8 cellular contexts compared by ENCODE assay signal in the genomic region with DNA sequence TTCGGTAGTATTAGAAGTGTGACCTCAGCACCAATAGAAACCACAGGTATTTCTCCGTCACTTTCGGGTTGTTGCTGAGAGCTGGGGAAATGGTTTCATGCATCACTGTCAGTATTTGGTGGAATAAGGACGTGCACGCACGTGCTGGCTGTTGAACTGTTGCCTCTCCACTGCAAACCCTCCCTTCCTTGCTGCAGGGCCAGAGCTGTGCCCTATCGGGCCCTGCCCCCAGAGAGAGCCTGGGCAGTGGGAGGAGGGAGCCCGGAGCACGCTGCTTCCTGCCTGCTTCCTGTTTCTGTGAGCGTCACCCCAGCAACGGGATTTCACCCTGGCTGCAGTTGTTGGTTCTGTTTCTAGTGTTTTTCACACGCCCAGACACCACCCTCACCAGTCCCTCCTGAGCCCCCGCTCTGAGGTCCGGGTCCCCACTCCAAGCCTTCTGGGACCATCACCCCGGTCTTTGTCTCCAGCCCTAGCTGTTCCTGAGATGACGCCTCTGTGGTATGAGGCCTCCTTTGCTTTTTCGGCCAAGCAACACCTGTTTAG. TPM values are rescaled to one million over a fixed set of nuclear protein-coding genes. Genes with fewer than 3 reads are reported as not detected.
A peak's percentile ranks its signal among the peaks of the same experiment; 100 is the strongest.
DNase-seq lines count a peak whose midpoint lies in the region; ATAC-seq lines count a peak whose summit lies in the region.

No MANE protein-coding gene starts in this region.

- peak overlapping the region; percentile 72 for H3K4me3 Mint-ChIP-seq in activated CD4-positive, alpha-beta T cell treated with anti-CD3 and anti-CD28 coated beads, Interleukin-2, amount 10 ng/mL, durations not matched to agents 7 days and 5 days

- H3K27me3 Mint-ChIP-seq in activated CD4-positive, alpha-beta T cell treated with anti-CD3 and anti-CD28 coated beads, Interleukin-2, amount 10 ng/mL, durations not matched to agents 7 days and 5 days: no peaks in the 10 kb centered on the region

- H3K9me3 Mint-ChIP-seq in activated CD4-positive, alpha-beta T cell treated with anti-CD3 and anti-CD28 coated beads, Interleukin-2, amount 10 ng/mL, durations not matched to agents 7 days and 5 days: no peaks in the 10 kb centered on the region

- no peaks in the 10 kb centered on the region for H3K36me3 Mint-ChIP-seq in activated CD4-positive, alpha-beta T cell treated with anti-CD3 and anti-CD28 coated beads, Interleukin-2, amount 10 ng/mL, durations not matched to agents 7 days and 5 days (ENCODE audit: low read depth)

- H3K4me1 Mint-ChIP-seq in activated CD4-positive, alpha-beta T cell treated with anti-CD3 and anti-CD28 coated beads, Interleukin-2, amount 10 ng/mL, durations not matched to agents 7 days and 5 days: peaks cover 47% of the 10 kb centered on the region

- DNase-seq in NCI-H2227 (lab: John Stamatoyannopoulos, UW; ENCODE audit: unreplicated experiment): peak; percentile 79
- DNase-seq in activated CD4-positive, alpha-beta T cell treated with anti-CD3 and anti-CD28 coated beads, Interleukin-2, amount 10 ng/mL, durations not matched to agents 7 days and 5 days: peak; percentile 89
- DNase-seq in effector CD4-positive, alpha-beta T cell: peak; percentile 86
- DNase-seq in mesenteric fat pad (ENCODE audit: low spot score): peak; percentile 94
- DNase-seq in stimulated activated CD8-positive, alpha-beta memory T cell treated with anti-CD3 and anti-CD28 coated beads, Interleukin-15, amount 100 ng/mL, for 48 hours (ENCODE audit: low read depth in 2 of 2): peak; percentile 66 to 73
- DNase-seq in SK-N-DZ (ENCODE audit: low spot score): no peak

- H3K27ac Mint-ChIP-seq in activated CD4-positive, alpha-beta T cell treated with anti-CD3 and anti-CD28 coated beads, Interleukin-2, amount 10 ng/mL, durations not matched to agents 7 days and 5 days: peak overlapping the region; percentile 90

- POLR2A ChIA-PET in activated CD4-positive, alpha-beta T cell treated with anti-CD3 and anti-CD28 coated beads, Interleukin-2, amount 10 ng/mL, durations not matched to agents 7 days and 5 days (lab: Charles Lee): interaction anchor here (0.7 kb wide), 1 partner anchor 299 kb away, joined by 4 read pairs; no protein-coding TSS in a partner anchor

- ATAC-seq in GM18517 (IDR thresholded peaks at IDR 0.05; ENCODE audit: unreplicated experiment): peak; percentile 75
- peak; percentile 77 for ATAC-seq in HG02884 (IDR thresholded peaks at IDR 0.05; ENCODE audit: unreplicated experiment)

- CTCF ChIA-PET in activated CD4-positive, alpha-beta T cell treated with anti-CD3 and anti-CD28 coated beads, Interleukin-2, amount 10 ng/mL, durations not matched to agents 7 days and 5 days (lab: Charles Lee): interaction anchor here (1.0 to 12.3 kb wide), 9 partner anchors 10 to 100 kb away, joined by 3 to 118 read pairs (median 15); no protein-coding TSS in a partner anchor

RNA-seq across cellular contexts. Expression of a gene that starts 47.4 kb away (rescaled TPM):
- 100 to 1,000 TPM; 187 to 196 TPM for total RNA-seq in activated CD4-positive, alpha-beta T cell treated with anti-CD3 and anti-CD28 coated beads, Interleukin-2, amount 10 ng/mL, durations not matched to agents 7 days and 5 days
- 144 TPM for total RNA-seq in mesenteric fat pad
- 16.2 and 21.1 TPM in 2 replicates for polyA plus RNA-seq in SK-N-DZ (2014; cell fraction: cytosol; rRNA removed)
- 26.0 and 29.8 TPM in 2 replicates for polyA plus RNA-seq in SK-N-DZ (2014; cell fraction: nucleus; rRNA removed)
